In the genomic region with DNA sequence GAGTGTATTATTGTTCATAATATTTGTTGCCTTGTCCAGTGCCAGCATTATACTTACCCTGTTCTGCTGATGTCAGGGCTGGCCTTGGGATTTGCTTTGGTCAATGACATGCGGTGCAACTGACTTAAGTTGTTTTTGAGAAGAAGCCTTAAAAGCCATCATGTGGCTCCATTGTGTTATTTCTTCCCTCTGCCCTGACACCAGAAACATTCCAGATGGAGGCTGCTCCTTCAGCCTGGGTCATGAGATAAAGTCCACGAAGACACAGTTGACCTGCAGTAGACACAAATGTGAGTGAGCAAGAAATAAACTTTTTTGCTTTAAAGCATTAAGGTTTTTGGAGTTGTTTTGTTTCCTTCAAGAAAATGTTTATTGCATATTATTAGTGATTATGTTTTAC, we compare ENCODE assay signal across 15 cellular contexts. TPM values are rescaled to one million over a fixed set of nuclear protein-coding genes. Genes with fewer than 3 reads are reported as not detected.
A peak's percentile ranks its signal among the peaks of the same experiment; 100 is the strongest.
DNase-seq lines count a peak whose midpoint lies in the region; ATAC-seq and TF ChIP-seq lines count a peak whose summit lies in the region.
"Had no signal": no experiment of that assay in that cellular context is flagged by ENCODE, and none has a peak within 500 bp of the region (broad histone marks: within the 10 kb centered on the region; RNA-seq: fewer than 3 reads in every experiment).

No MANE protein-coding gene starts in this region.

- peaks cover 54% of the 10 kb centered on the region for H3K4me1 Mint-ChIP-seq in Calu3 (ENCODE audit: low read depth, unreplicated experiment)

- H3K4me1 ChIP-seq in PC-9 (replicated peaks; ENCODE audit: insufficient read depth) (peaks cover 50% of the 10 kb centered on the region), hepatocyte (ENCODE audit: insufficient read depth) (peaks cover 25% of the 10 kb centered on the region)

- H3K9me3 ChIP-seq in PC-9 (ENCODE audit: insufficient read depth, low read depth) (no peaks in the 10 kb centered on the region), hepatocyte (ENCODE audit: low read depth) (no peaks in the 10 kb centered on the region)

- no peaks in the 10 kb centered on the region for H3K9me2 ChIP-seq in PC-9 (ENCODE audit: insufficient read depth)
- H3K9me2 ChIP-seq in hepatocyte (replicated peaks; ENCODE audit: insufficient read depth): no peaks in the 10 kb centered on the region

- POLR2A ChIA-PET in PC-9 (lab: Charles Lee; ENCODE audit: unreplicated experiment): interaction anchor here (0.6 kb wide), 1 partner anchor 159 kb away, joined by 6 read pairs; no protein-coding TSS in a partner anchor

- H3K36me3 ChIP-seq in PC-9 (ENCODE audit: low read depth) (no peaks in the 10 kb centered on the region), hepatocyte (replicated peaks; ENCODE audit: insufficient read depth, low read depth) (no peaks in the 10 kb centered on the region)

- TF ChIP-seq CTCF in Calu3 (IDR thresholded peaks at IDR 0.05; ENCODE audit: unreplicated experiment) (no peak), PC-9 (conservative IDR thresholded peaks at IDR 0.05) (no peak), hepatocyte (IDR thresholded peaks at IDR 0.05; ENCODE audit: poor library complexity) (no peak)

- no peak overlapping the region for H2AFZ ChIP-seq in PC-9
- H2AFZ ChIP-seq in hepatocyte: no peak overlapping the region

- no peak overlapping the region for H3K4me3 ChIP-seq in PC-9
- no peak overlapping the region for H3K4me3 ChIP-seq in hepatocyte

- no peaks in the 10 kb centered on the region for H4K20me1 ChIP-seq in PC-9 (ENCODE audit: insufficient read depth)
- no peaks in the 10 kb centered on the region for H4K20me1 ChIP-seq in hepatocyte (ENCODE audit: insufficient read depth, poor library complexity, severe bottlenecking)

- H3K27ac Mint-ChIP-seq in Calu3 (ENCODE audit: unreplicated experiment): peak overlapping the region; percentile 45
- H3K27ac Mint-ChIP-seq: CD4-positive, alpha-beta T cell; H9 had no signal

- H3K36me3 Mint-ChIP-seq in Calu3 (ENCODE audit: insufficient read depth, unreplicated experiment): peaks cover 9% of the 10 kb centered on the region

- H3K27me3 Mint-ChIP-seq in Calu3 (ENCODE audit: unreplicated experiment): no peaks in the 10 kb centered on the region
- H3K27me3 Mint-ChIP-seq: CD4-positive, alpha-beta T cell had no signal

- peaks cover 24% of the 10 kb centered on the region for H3F3A ChIP-seq in PC-9 (ENCODE audit: insufficient read depth, low read depth)

- H3K27me3 ChIP-seq in PC-9 (ENCODE audit: insufficient read depth, low read depth) (no peaks in the 10 kb centered on the region), hepatocyte (no peaks in the 10 kb centered on the region)

- WGBS in hepatocyte (ENCODE audit: low lambda C conversion rate, missing lambda C conversion rate): 73% methylated on average over 2 of the region's 2 CpGs

- H3K4me2 ChIP-seq in PC-9 (no peak overlapping the region), hepatocyte (no peak overlapping the region)

- peaks cover 6% of the 10 kb centered on the region for H3K9me3 Mint-ChIP-seq in Calu3 (ENCODE audit: low read depth, unreplicated experiment)
- H3K9me3 Mint-ChIP-seq: CD4-positive, alpha-beta T cell had no signal

- H3K27ac ChIP-seq in PC-9 (peak overlapping the region; percentile 98), hepatocyte (peak overlapping the region; percentile 91)
- H3K27ac ChIP-seq: C4-2B had no signal

- intact Hi-C loops in Calu3 (cut with micrococcal nuclease; ENCODE audit: unreplicated experiment): loop anchor here (5.0 kb wide), 1 partner anchor 82 kb away; no protein-coding TSS in a partner anchor
- intact Hi-C loops in PC-9 (cut with micrococcal nuclease; ENCODE audit: unreplicated experiment): loop anchor here (10.0 kb wide), 1 partner anchor 754 kb away; no protein-coding TSS in a partner anchor

- H3K79me2 ChIP-seq in PC-9 (ENCODE audit: low read depth) (no peaks in the 10 kb centered on the region), hepatocyte (no peaks in the 10 kb centered on the region)

- ATAC-seq in GM19455 (IDR thresholded peaks at IDR 0.05; ENCODE audit: unreplicated experiment): no peak
- ATAC-seq: HepG2 had no signal

- H3K4me3 Mint-ChIP-seq in Calu3 (ENCODE audit: low read depth, unreplicated experiment): no peak overlapping the region
- H3K4me3 Mint-ChIP-seq: CD4-positive, alpha-beta T cell; H9 had no signal

- DNase-seq in Calu3: no peak
- DNase-seq in PC-9: no peak
- no peak for DNase-seq in hepatocyte (ENCODE audit: low spot score)
- DNase-seq in NCI-H69 (lab: John Stamatoyannopoulos, UW): no peak
- no peak for DNase-seq in NCI-H1930 (lab: John Stamatoyannopoulos, UW)
- no peak for DNase-seq in NOMO-1 treated with DMSO at 0.1 percent for 48 hours (lab: John Stamatoyannopoulos, UW; ENCODE audit: unreplicated experiment)
- DNase-seq: AML-193; CD4-positive, alpha-beta T cell; DMS79 treated with DMSO at 0.1 percent for 48 hours; GF-D8; GOT3; H9 had no signal

- CTCF ChIA-PET in Calu3 (lab: Charles Lee): no interaction called here
- CTCF ChIA-PET in PC-9 (lab: Charles Lee): no interaction called here

- BruUV-seq in Calu3 (replicated peaks; lab: Mats Ljungman, UMichigan) (no TSS peak), PC-9 (replicated peaks; lab: Mats Ljungman, UMichigan) (no TSS peak)

RNA-seq across cellular contexts. Expression of a gene that starts 7.5 kb away (rescaled TPM):
- 13.9 and 15.1 TPM in 2 replicates for total RNA-seq in Calu3 (2022)
- 13.6 and 14.4 TPM in 2 replicates for total RNA-seq in PC-9 (2021)
- 28.0 and 32.9 TPM in 2 replicates for total RNA-seq in hepatocyte
- polyA plus RNA-seq in hepatocyte: 12.0 and 15.4 TPM in 2 replicates

RNA-seq across cellular contexts. Expression of a gene that starts 37.3 kb away (rescaled TPM):
- total RNA-seq in Calu3 (2022) (20.2 and 27.7 TPM in 2 replicates), PC-9 (2021) (24.2 and 26.0 TPM in 2 replicates), hepatocyte (20.7 and 27.6 TPM in 2 replicates)
- 14.8 and 18.6 TPM in 2 replicates for polyA plus RNA-seq in hepatocyte
